Comparison of ENCODE assay signal across 1 cellular context in the genomic region with DNA sequence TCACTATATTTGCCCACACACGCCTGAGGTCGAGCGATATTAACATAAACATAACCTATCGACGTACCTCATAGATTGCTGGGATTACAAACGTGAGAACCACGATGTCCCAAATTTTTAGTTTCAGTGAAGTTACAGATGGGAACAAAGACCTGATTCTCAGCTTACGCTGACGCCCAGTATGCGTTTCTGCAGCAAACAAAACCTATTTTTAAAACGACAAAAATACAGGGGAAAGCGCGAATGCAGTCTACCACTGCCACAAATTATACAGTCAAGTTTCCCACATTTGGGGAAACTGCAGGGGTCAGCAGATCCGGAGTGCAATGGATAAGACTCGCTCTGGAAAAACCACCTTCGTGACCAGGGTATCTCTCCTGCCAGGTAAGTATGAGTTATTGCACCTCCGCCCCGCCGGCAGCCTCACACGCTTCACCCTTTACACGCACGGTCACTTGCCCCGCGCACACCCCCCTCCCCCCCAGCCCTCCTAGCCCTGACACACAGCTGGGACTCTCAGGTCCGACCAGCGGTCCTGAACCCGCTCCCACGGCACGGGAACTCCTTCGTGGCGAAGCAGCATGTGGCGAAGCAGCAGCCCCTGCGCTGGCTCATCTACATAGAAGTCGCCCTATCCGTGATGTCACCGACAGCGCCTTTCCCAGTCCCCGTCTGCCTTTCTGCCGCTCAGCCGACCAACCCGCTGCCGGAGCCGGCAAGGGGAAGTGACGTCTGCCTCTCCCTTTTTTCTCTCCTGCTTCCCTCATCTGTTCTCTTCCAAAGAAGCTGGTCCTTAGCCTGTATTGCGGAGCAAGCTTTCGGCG.
TF ChIP-seq lines count a peak whose summit lies in the region.
"Not testable (repeated sequence)": the region's sequence is repeated elsewhere in the genome, so short reads cannot be mapped to it uniquely, and the experiment has no call there.

No MANE protein-coding gene starts in this region.

TF ChIP-seq in HepG2, 621 proteins besides CTCF, POLR2A, EP300 and RAD21 (continued from another document and continues in another):
- TF ChIP-seq, protein P1, sequence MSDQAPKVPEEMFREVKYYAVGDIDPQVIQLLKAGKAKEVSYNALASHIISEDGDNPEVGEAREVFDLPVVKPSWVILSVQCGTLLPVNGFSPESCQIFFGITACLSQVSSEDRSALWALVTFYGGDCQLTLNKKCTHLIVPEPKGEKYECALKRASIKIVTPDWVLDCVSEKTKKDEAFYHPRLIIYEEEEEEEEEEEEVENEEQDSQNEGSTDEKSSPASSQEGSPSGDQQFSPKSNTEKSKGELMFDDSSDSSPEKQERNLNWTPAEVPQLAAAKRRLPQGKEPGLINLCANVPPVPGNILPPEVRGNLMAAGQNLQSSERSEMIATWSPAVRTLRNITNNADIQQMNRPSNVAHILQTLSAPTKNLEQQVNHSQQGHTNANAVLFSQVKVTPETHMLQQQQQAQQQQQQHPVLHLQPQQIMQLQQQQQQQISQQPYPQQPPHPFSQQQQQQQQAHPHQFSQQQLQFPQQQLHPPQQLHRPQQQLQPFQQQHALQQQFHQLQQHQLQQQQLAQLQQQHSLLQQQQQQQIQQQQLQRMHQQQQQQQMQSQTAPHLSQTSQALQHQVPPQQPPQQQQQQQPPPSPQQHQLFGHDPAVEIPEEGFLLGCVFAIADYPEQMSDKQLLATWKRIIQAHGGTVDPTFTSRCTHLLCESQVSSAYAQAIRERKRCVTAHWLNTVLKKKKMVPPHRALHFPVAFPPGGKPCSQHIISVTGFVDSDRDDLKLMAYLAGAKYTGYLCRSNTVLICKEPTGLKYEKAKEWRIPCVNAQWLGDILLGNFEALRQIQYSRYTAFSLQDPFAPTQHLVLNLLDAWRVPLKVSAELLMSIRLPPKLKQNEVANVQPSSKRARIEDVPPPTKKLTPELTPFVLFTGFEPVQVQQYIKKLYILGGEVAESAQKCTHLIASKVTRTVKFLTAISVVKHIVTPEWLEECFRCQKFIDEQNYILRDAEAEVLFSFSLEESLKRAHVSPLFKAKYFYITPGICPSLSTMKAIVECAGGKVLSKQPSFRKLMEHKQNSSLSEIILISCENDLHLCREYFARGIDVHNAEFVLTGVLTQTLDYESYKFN (CRISPR knock-in tag; conservative IDR thresholded peaks at IDR 0.05): peak; percentile 53; the same call in 1 of the 2 replicates
- TF ChIP-seq, protein P2, sequence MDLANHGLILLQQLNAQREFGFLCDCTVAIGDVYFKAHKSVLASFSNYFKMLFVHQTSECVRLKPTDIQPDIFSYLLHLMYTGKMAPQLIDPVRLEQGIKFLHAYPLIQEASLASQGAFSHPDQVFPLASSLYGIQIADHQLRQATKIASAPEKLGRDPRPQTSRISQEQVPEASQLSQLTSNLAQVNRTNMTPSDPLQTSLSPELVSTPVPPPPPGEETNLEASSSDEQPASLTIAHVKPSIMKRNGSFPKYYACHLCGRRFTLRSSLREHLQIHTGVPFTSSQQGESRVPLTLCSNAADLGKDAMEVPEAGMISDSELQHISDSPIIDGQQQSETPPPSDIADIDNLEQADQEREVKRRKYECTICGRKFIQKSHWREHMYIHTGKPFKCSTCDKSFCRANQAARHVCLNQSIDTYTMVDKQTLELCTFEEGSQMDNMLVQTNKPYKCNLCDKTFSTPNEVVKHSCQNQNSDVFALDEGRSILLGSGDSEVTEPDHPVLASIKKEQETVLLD (CRISPR knock-in tag; IDR thresholded peaks at IDR 0.05; ENCODE audit: low read depth): 0 out of 2 replicates have a peak, but pooled peaks have one; percentile 80
- TF ChIP-seq ZBTB40, ATF7 (IDR thresholded peaks at IDR 0.05): not testable (repeated sequence)
- peak; percentile 64; the same call in 1 of the 2 replicates for TF ChIP-seq ZBTB40 (CRISPR knock-in tag; IDR thresholded peaks at IDR 0.05)
- TF ChIP-seq, protein P3, sequence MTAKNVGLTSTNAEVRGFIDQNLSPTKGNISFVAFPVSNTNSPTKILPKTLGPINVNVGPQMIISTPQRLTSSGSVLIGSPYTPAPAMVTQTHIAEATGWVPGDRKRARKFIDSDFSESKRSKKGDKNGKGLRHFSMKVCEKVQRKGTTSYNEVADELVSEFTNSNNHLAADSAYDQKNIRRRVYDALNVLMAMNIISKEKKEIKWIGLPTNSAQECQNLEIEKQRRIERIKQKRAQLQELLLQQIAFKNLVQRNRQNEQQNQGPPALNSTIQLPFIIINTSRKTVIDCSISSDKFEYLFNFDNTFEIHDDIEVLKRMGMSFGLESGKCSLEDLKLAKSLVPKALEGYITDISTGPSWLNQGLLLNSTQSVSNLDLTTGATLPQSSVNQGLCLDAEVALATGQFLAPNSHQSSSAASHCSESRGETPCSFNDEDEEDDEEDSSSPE (CRISPR knock-in tag; IDR thresholded peaks at IDR 0.05): peak; percentile 64; the same call in 1 of the 2 replicates
- 0 out of 2 replicates have a peak, but pooled peaks have one; percentile 93 for TF ChIP-seq ZNF513 (CRISPR knock-in tag; conservative IDR thresholded peaks at IDR 0.05)
- 0 out of 2 replicates have a peak, but pooled peaks have one; percentile 44 for TF ChIP-seq RCOR2 (CRISPR knock-in tag; IDR thresholded peaks at IDR 0.05)
- peak; percentile 80 for TF ChIP-seq TMF1 (CRISPR knock-in tag; IDR thresholded peaks at IDR 0.05; ENCODE audit: low read depth)
- TF ChIP-seq PPARG (CRISPR knock-in tag; conservative IDR thresholded peaks at IDR 0.05): peak; percentile 81
- TF ChIP-seq DR1 (CRISPR knock-in tag; IDR thresholded peaks at IDR 0.05): peak; percentile 48; the same call in 1 of the 2 replicates
- peak; percentile 74; the same call in 1 of the 2 replicates for TF ChIP-seq ZNF547 (CRISPR knock-in tag; IDR thresholded peaks at IDR 0.05)
- peak; percentile 66 for TF ChIP-seq HMG20B (CRISPR knock-in tag; conservative IDR thresholded peaks at IDR 0.05)
- TF ChIP-seq ATF7-NPFF (CRISPR knock-in tag; IDR thresholded peaks at IDR 0.05; ENCODE audit: low read depth): peak; percentile 95
- TF ChIP-seq, protein P4, sequence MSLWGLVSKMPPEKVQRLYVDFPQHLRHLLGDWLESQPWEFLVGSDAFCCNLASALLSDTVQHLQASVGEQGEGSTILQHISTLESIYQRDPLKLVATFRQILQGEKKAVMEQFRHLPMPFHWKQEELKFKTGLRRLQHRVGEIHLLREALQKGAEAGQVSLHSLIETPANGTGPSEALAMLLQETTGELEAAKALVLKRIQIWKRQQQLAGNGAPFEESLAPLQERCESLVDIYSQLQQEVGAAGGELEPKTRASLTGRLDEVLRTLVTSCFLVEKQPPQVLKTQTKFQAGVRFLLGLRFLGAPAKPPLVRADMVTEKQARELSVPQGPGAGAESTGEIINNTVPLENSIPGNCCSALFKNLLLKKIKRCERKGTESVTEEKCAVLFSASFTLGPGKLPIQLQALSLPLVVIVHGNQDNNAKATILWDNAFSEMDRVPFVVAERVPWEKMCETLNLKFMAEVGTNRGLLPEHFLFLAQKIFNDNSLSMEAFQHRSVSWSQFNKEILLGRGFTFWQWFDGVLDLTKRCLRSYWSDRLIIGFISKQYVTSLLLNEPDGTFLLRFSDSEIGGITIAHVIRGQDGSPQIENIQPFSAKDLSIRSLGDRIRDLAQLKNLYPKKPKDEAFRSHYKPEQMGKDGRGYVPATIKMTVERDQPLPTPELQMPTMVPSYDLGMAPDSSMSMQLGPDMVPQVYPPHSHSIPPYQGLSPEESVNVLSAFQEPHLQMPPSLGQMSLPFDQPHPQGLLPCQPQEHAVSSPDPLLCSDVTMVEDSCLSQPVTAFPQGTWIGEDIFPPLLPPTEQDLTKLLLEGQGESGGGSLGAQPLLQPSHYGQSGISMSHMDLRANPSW (CRISPR knock-in tag; IDR thresholded peaks at IDR 0.05; ENCODE audit: borderline replicate concordance): peak; percentile 86; the same call in 1 of the 2 replicates
- peak; percentile 82 for TF ChIP-seq MAX (IDR thresholded peaks at IDR 0.05)
- peak; percentile 58; the same call in 1 of the 2 replicates for TF ChIP-seq PHF21A (CRISPR knock-in tag; IDR thresholded peaks at IDR 0.05)
- peak; percentile 34; the same call in 1 of the 2 replicates for TF ChIP-seq ESRRA (CRISPR knock-in tag; IDR thresholded peaks at IDR 0.05; ENCODE audit: low read depth)
- TF ChIP-seq DMAP1 (CRISPR knock-in tag; IDR thresholded peaks at IDR 0.05): peak; percentile 63; the same call in 1 of the 2 replicates
- peak; percentile 99 for TF ChIP-seq SSRP1 (CRISPR knock-in tag; IDR thresholded peaks at IDR 0.05)
- 0 out of 2 replicates have a peak, but pooled peaks have one; percentile 55 for TF ChIP-seq PRMT3 (CRISPR knock-in tag; IDR thresholded peaks at IDR 0.05; ENCODE audit: borderline replicate concordance, low read depth)
- peak; percentile 72; the same call in 1 of the 2 replicates for TF ChIP-seq ATF7 (CRISPR knock-in tag; IDR thresholded peaks at IDR 0.05)
